ENCODE assay signal across 8 cellular contexts in the genomic region with DNA sequence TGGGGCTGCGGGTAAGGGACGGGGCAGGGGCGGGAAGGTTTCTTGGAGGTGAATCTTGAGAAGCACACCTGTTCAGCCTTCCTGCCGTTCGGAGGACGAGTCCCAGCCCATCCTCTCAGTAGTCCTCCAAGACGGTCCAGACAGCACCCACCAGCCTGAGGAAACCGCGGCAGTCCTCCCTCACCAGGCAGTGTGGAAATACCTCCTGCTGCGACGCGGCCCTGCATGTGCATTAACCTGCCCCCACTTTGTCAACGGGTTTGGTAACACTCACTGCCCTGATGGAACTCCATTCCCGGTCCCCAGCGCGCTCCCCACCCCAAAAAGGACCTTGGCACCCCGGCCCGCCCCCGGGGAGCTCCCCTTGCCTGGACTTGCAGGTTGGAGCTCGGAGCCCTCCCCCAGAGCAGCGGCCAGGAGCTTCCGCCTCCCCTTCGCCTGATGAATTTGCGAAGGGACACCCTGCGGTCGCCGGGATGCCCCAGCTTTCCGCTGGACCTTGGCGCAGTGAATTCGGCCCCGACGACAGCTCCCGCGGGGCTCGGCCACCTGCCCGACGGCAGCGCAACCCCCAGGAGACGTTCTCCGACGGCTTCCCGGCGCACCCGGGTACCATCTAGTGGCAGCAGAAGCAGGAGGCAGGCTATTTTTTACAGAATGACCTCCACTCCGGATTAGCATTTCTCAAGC. TPM values are rescaled to one million over a fixed set of nuclear protein-coding genes. Genes with fewer than 3 reads are reported as not detected.
DNase-seq lines count a peak whose midpoint lies in the region; ATAC-seq and TF ChIP-seq lines count a peak whose summit lies in the region.

No MANE protein-coding gene starts in this region.

- H3K27me3 Mint-ChIP-seq in activated naive CD4-positive, alpha-beta T cell treated with anti-CD3 and anti-CD28 coated beads for 36 hours (ENCODE audit: low read depth): no peaks in the 10 kb centered on the region

- no peaks in the 10 kb centered on the region for H4K20me1 ChIP-seq in OCI-LY7 (ENCODE audit: insufficient read depth, low read length)

- DNase-seq in AG10803 (ENCODE audit: low read depth) (peak; percentile 8), OCI-LY7 (ENCODE audit: low spot score) (no peak), right atrium auricular region (ENCODE audit: low spot score) (no peak), spleen (peak; percentile 85), colonic mucosa (no peak)
- peak; percentile 78 for DNase-seq in activated naive CD4-positive, alpha-beta T cell treated with anti-CD3 and anti-CD28 coated beads for 36 hours

- no peak for TF ChIP-seq POLR2A in spleen (IDR thresholded peaks at IDR 0.05)

- intact Hi-C loops in OCI-LY7 (cut with micrococcal nuclease; ENCODE audit: unreplicated experiment) (no loop called here), spleen (cut with DNase I; ENCODE audit: low total_unique reads) (loop anchor here (10.0 kb wide), 2 partner anchors 92 to 292 kb away; no protein-coding TSS in a partner anchor), colonic mucosa (cut with DNase I) (no loop called here)
- intact Hi-C loops in activated naive CD4-positive, alpha-beta T cell treated with anti-CD3 and anti-CD28 coated beads for 36 hours (cut with micrococcal nuclease): loop anchor here (1.0 to 2.0 kb wide), 6 partner anchors 24 to 413 kb away; no protein-coding TSS in a partner anchor

- H3K9me3 ChIP-seq in OCI-LY7 (ENCODE audit: low read length) (no peaks in the 10 kb centered on the region), right atrium auricular region (no peaks in the 10 kb centered on the region), spleen (no peaks in the 10 kb centered on the region), colonic mucosa (no peaks in the 10 kb centered on the region)

- no peaks in the 10 kb centered on the region for H3K27me3 ChIP-seq in right atrium auricular region
- H3K27me3 ChIP-seq in spleen (replicated peaks in 1 of 7): peaks cover 0 to 24% (median 9%) of the 10 kb centered on the region in 7 donors
- H3K27me3 ChIP-seq in colonic mucosa: no peaks in the 10 kb centered on the region

- H3K9ac ChIP-seq in colonic mucosa (ENCODE audit: low read depth in 2 of 2, low read length in 2 of 2): no peak overlapping the region

- TF ChIP-seq CTCF in AG10803 (conservative IDR thresholded peaks at IDR 0.05; ENCODE audit: low read length) (peak; percentile 48), OCI-LY7 (conservative IDR thresholded peaks at IDR 0.05; ENCODE audit: low read length) (0 out of 2 replicates have a peak, but pooled peaks have one; percentile 29), right atrium auricular region (IDR thresholded peaks at IDR 0.05) (peak; percentile 26 to 64), spleen (IDR thresholded peaks at IDR 0.05 in 8 of 11, conservative IDR thresholded peaks at IDR 0.05 in 3 of 11) (peak in 7 of 11 experiments; percentile 12 to 54 (median 42)), colonic mucosa (IDR thresholded peaks at IDR 0.05) (no peak)

- no peaks in the 10 kb centered on the region for H3K79me2 ChIP-seq in OCI-LY7 (ENCODE audit: insufficient read depth, low read depth, low read length)

- H3K4me1 ChIP-seq in OCI-LY7 (ENCODE audit: insufficient read depth, low read length, poor library complexity, severe bottlenecking) (no peaks in the 10 kb centered on the region), right atrium auricular region (peaks cover 0 to 3% of the 10 kb centered on the region in 2 donors), spleen (peaks cover 0 to 8% (median 5%) of the 10 kb centered on the region in 6 donors), colonic mucosa (no peaks in the 10 kb centered on the region)

- H3K9me3 Mint-ChIP-seq in activated naive CD4-positive, alpha-beta T cell treated with anti-CD3 and anti-CD28 coated beads for 36 hours: no peaks in the 10 kb centered on the region

- H3K27ac ChIP-seq in OCI-LY7 (ENCODE audit: low read depth, low read length, poor library complexity, severe bottlenecking): no peak overlapping the region
- no peak overlapping the region for H3K27ac ChIP-seq in right atrium auricular region
- H3K27ac ChIP-seq in spleen: no peak overlapping the region
- no peak overlapping the region for H3K27ac ChIP-seq in colonic mucosa

- no peaks in the 10 kb centered on the region for H3K36me3 Mint-ChIP-seq in activated naive CD4-positive, alpha-beta T cell treated with anti-CD3 and anti-CD28 coated beads for 36 hours (ENCODE audit: low read depth)

- CTCF ChIA-PET in OCI-LY7 (lab: Charles Lee; ENCODE audit: unreplicated experiment): no interaction called here
- CTCF ChIA-PET in activated naive CD4-positive, alpha-beta T cell treated with anti-CD3 and anti-CD28 coated beads for 36 hours (lab: Charles Lee): interaction anchor here (0.6 to 6.8 kb wide), 17 partner anchors 15 to 428 kb away, joined by 3 to 95 read pairs (median 4); no protein-coding TSS in a partner anchor

- H3K4me2 ChIP-seq in OCI-LY7 (ENCODE audit: low read length): no peak overlapping the region

- WGBS in spleen, 5 donors: 21 to 42% (median 25%) methylated on average over 40 to 45 of the region's 45 CpGs

- no peaks in the 10 kb centered on the region for H3K9me2 ChIP-seq in OCI-LY7 (ENCODE audit: insufficient read depth, low read length)

- H3K36me3 ChIP-seq in OCI-LY7 (ENCODE audit: insufficient read depth, low read length): no peaks in the 10 kb centered on the region
- H3K36me3 ChIP-seq in right atrium auricular region: no peaks in the 10 kb centered on the region
- no peaks in the 10 kb centered on the region for H3K36me3 ChIP-seq in spleen
- no peaks in the 10 kb centered on the region for H3K36me3 ChIP-seq in colonic mucosa

- peak overlapping the region; percentile 71 for H3K4me3 Mint-ChIP-seq in activated naive CD4-positive, alpha-beta T cell treated with anti-CD3 and anti-CD28 coated beads for 36 hours

- ATAC-seq in GM21360 (IDR thresholded peaks at IDR 0.05; ENCODE audit: unreplicated experiment) (peak; percentile 71), HG03439 (IDR thresholded peaks at IDR 0.05; ENCODE audit: unreplicated experiment) (no peak)

- no peak overlapping the region for H2AFZ ChIP-seq in OCI-LY7 (ENCODE audit: low read length)

- H3K4me1 Mint-ChIP-seq in activated naive CD4-positive, alpha-beta T cell treated with anti-CD3 and anti-CD28 coated beads for 36 hours (ENCODE audit: low read depth): peaks cover 18% of the 10 kb centered on the region

- POLR2A ChIA-PET in OCI-LY7 (lab: Charles Lee): no interaction called here

- no peak overlapping the region for H3K27ac Mint-ChIP-seq in activated naive CD4-positive, alpha-beta T cell treated with anti-CD3 and anti-CD28 coated beads for 36 hours

- H3K4me3 ChIP-seq in AG10803 (ENCODE audit: low read length) (no peak overlapping the region), OCI-LY7 (ENCODE audit: low read depth, low read length, poor library complexity, severe bottlenecking) (no peak overlapping the region), right atrium auricular region (peak overlapping the region; percentile 16 to 29), spleen (peak overlapping the region in 2 of 8 donors; percentile 19 to 54), colonic mucosa (no peak overlapping the region)

- no TSS peak for BruUV-seq in OCI-LY7 (replicated peaks; lab: Mats Ljungman, UMichigan)

RNA-seq across cellular contexts. Expression of gene ACVR1C, which starts 31.5 kb away (rescaled TPM):
- total RNA-seq in OCI-LY7 (2014; rRNA removed; shearing (Covaris generic)): 0.03 TPM in 1 of 2 replicates, not detected in the other
- total RNA-seq in OCI-LY7 (2022) (not detected in 2 replicates), right atrium auricular region (1 to 10 TPM in 1 of 2 donors, under 1 TPM in 1; 0.67 to 1.1 TPM), spleen (1 to 10 TPM in 2 of 7 donors, under 1 TPM in 5; 0.36 to 1.4 (median 0.43) TPM), colonic mucosa (10 to 100 TPM in 1 of 2 donors, 1 to 10 TPM in 1; 5.7 to 18.2 TPM)
- 1 to 10 TPM; 3.5 to 3.6 TPM for total RNA-seq in activated naive CD4-positive, alpha-beta T cell treated with anti-CD3 and anti-CD28 coated beads for 36 hours
- under 1 TPM; 0.03 to 0.09 (median 0.09) TPM for polyA plus RNA-seq in spleen

Comparison
In these comparisons a context has a peak if more than half of its experiments do, and no peak if none do; other contexts are left out.
1. DNase-seq: peak in AG10803 (single experiment), activated naive CD4-positive, alpha-beta T cell treated with anti-CD3 and anti-CD28 coated beads for 36 hours (single experiment) and spleen (single experiment); none in OCI-LY7 (single experiment), right atrium auricular region (single experiment) and colonic mucosa (single experiment).
2. H3K4me3 ChIP-seq: peak in right atrium auricular region (2 of 2); none in AG10803 (single experiment), OCI-LY7 (single experiment) and colonic mucosa (single experiment).
3. intact Hi-C loops: an anchor here in activated naive CD4-positive, alpha-beta T cell treated with anti-CD3 and anti-CD28 coated beads for 36 hours (1.0 to 2.0 kb wide) and spleen (10.0 kb wide); none called in OCI-LY7 and colonic mucosa.